In genomic region chr2:65416945-65417344, GRCh38 we compare ENCODE assay signal across 11 cellular contexts. TPM values are rescaled to one million over a fixed set of nuclear protein-coding genes. Genes with fewer than 3 reads are reported as not detected.
DNase-seq lines count a peak whose midpoint lies in the region; ATAC-seq and TF ChIP-seq lines count a peak whose summit lies in the region.
"Had no signal": no experiment of that assay in that cellular context is flagged by ENCODE, and none has a peak within 500 bp of the region (broad histone marks: within the 10 kb centered on the region; RNA-seq: fewer than 3 reads in every experiment).

No MANE protein-coding gene starts in this region.

- H3K4me1 ChIP-seq in Loucy (ENCODE audit: insufficient read depth, low read length, poor library complexity, severe bottlenecking) (peaks cover 73% of the 10 kb centered on the region), MM.1S (ENCODE audit: low read length) (no peaks in the 10 kb centered on the region), testis (no peaks in the 10 kb centered on the region)

- H3F3A ChIP-seq in Loucy (ENCODE audit: low read depth) (peaks cover 8% of the 10 kb centered on the region; the same call in 1 of the 2 replicates), MM.1S (ENCODE audit: insufficient read depth, low read length) (no peaks in the 10 kb centered on the region)

- 95 to 98% methylated on average over 3 of the region's 3 CpGs for WGBS in testis, 2 donors

- no peak for TF ChIP-seq POLR2A in testis (IDR thresholded peaks at IDR 0.05)

- H3K36me3 ChIP-seq in Loucy (ENCODE audit: insufficient read depth, low read length) = no peaks in the 10 kb centered on the region
- no peaks in the 10 kb centered on the region for H3K36me3 ChIP-seq in MM.1S (replicated peaks; ENCODE audit: insufficient read depth, low read length)
- H3K36me3 ChIP-seq in testis (ENCODE audit: low read depth, missing control alignments) = no peaks in the 10 kb centered on the region
- H3K36me3 ChIP-seq: MG63 had no signal

- H3K9me3 ChIP-seq in Loucy (ENCODE audit: insufficient read depth, low read depth, low read length) (no peaks in the 10 kb centered on the region), MM.1S (replicated peaks; ENCODE audit: insufficient read depth, low read length) (no peaks in the 10 kb centered on the region), testis (no peaks in the 10 kb centered on the region)
- H3K9me3 ChIP-seq: MG63 had no signal

- H3K9me2 ChIP-seq in Loucy (replicated peaks; ENCODE audit: low read depth, low read length) = no peaks in the 10 kb centered on the region
- no peaks in the 10 kb centered on the region for H3K9me2 ChIP-seq in MM.1S (replicated peaks; ENCODE audit: insufficient read depth, low read length)

- H3K27me3 ChIP-seq in Loucy (ENCODE audit: insufficient read depth, low read length, poor library complexity, severe bottlenecking) = no peaks in the 10 kb centered on the region
- H3K27me3 ChIP-seq in MM.1S (replicated peaks; ENCODE audit: insufficient read depth, low read length) = no peaks in the 10 kb centered on the region
- H3K27me3 ChIP-seq in testis = no peaks in the 10 kb centered on the region
- H3K27me3 ChIP-seq: MG63 had no signal

- TF ChIP-seq CTCF in Loucy (conservative IDR thresholded peaks at IDR 0.05; ENCODE audit: low read length) = no peak
- no peak for TF ChIP-seq CTCF in VCaP (conservative IDR thresholded peaks at IDR 0.05)
- no peak for TF ChIP-seq CTCF in MM.1S (IDR thresholded peaks at IDR 0.05; ENCODE audit: low read length)
- TF ChIP-seq CTCF in testis (IDR thresholded peaks at IDR 0.05) = no peak

- H3K4me2 ChIP-seq in Loucy (ENCODE audit: low read depth, low read length, poor library complexity, severe bottlenecking) (peak overlapping the region; percentile 59), MM.1S (ENCODE audit: low read depth, low read length) (no peak overlapping the region)

- H3K4me3 ChIP-seq in Loucy (ENCODE audit: low read length, poor library complexity, severe bottlenecking) = peak overlapping the region; percentile 47
- no peak overlapping the region for H3K4me3 ChIP-seq in MM.1S (ENCODE audit: low read length)
- no peak overlapping the region for H3K4me3 ChIP-seq in testis
- H3K4me3 ChIP-seq: MG63 had no signal

- peak; percentile 69 for DNase-seq in DMS153 (lab: John Stamatoyannopoulos, UW)
- DNase-seq in mucosa of gallbladder (ENCODE audit: low spot score) = peak; percentile 23
- no peak for DNase-seq in MM.1S
- no peak for DNase-seq in NOMO-1 treated with DMSO at 0.1 percent for 48 hours (lab: John Stamatoyannopoulos, UW; ENCODE audit: unreplicated experiment)
- DNase-seq in testis = no peak
- no peak for DNase-seq in Right ventricle myocardium superior
- DNase-seq: activated CD4-positive, alpha-beta memory T cell treated with anti-CD3 and anti-CD28 coated beads for 36 hours; foreskin melanocyte; MG63 had no signal

- H2AFZ ChIP-seq in Loucy (ENCODE audit: low read length) (no peak overlapping the region), MM.1S (ENCODE audit: low read length) (no peak overlapping the region)

- intact Hi-C loops in testis (cut with DNase I; ENCODE audit: low total_unique reads) = no loop called here
- intact Hi-C loops in Right ventricle myocardium superior (cut with DNase I) = loop anchor here (5.0 kb wide), 1 partner anchor 35 kb away; no protein-coding TSS in a partner anchor

- H3K27ac ChIP-seq in VCaP (peak overlapping the region; percentile 69), MM.1S (ENCODE audit: low read length) (no peak overlapping the region), testis (no peak overlapping the region)

- H4K20me1 ChIP-seq in Loucy (ENCODE audit: insufficient read depth, low read length, poor library complexity, severe bottlenecking) = no peaks in the 10 kb centered on the region
- H4K20me1 ChIP-seq in MM.1S (ENCODE audit: insufficient read depth, low read length) = peaks cover 20% of the 10 kb centered on the region; the same call in 1 of the 2 replicates

- peaks cover 63% of the 10 kb centered on the region for H3K79me2 ChIP-seq in Loucy (ENCODE audit: insufficient read depth, low read length)
- H3K79me2 ChIP-seq in MM.1S (ENCODE audit: low read length) = peaks cover 99% of the 10 kb centered on the region

- no peak for ATAC-seq in Right ventricle myocardium superior (ENCODE audit: poor library complexity)

- peak overlapping the region; percentile 14 for H3K9ac ChIP-seq in Loucy (ENCODE audit: low read depth, low read length, poor library complexity, severe bottlenecking)
- H3K9ac ChIP-seq in MM.1S (ENCODE audit: low read length) = no peak overlapping the region

RNA-seq across cellular contexts. Expression of gene SPRED2, which starts 15.5 kb away (rescaled TPM):
- 34.7 TPM for total RNA-seq in mucosa of gallbladder
- total RNA-seq in testis = 10 to 100 TPM in 1 of 2 donors, 1 to 10 TPM in 1; 10.0 to 14.1 TPM
- 11.3 TPM for polyA plus RNA-seq in testis (ENCODE audit: insufficient read depth, low read depth, low replicate concordance)
- total RNA-seq in Right ventricle myocardium superior = 14.9 TPM

Comparison
In these comparisons a context has a peak if more than half of its experiments do, and no peak if none do; other contexts are left out.
1. DNase-seq: peak in DMS153 (single experiment) and mucosa of gallbladder (single experiment); none in MM.1S (single experiment), NOMO-1 treated with DMSO at 0.1 percent for 48 hours (single experiment), testis (single experiment) and Right ventricle myocardium superior (single experiment).